Comparison of ENCODE assay signal across 8 cellular contexts in genomic region chr20:35699914-35700624, GRCh38. TPM values are rescaled to one million over a fixed set of nuclear protein-coding genes. Genes with fewer than 3 reads are reported as not detected.
DNase-seq lines count a peak whose midpoint lies in the region; ATAC-seq, FAIRE-seq and TF ChIP-seq lines count a peak whose summit lies in the region.

No MANE protein-coding gene starts in this region.

- H3K27me3 ChIP-seq in esophagus squamous epithelium (no peaks in the 10 kb centered on the region), psoas muscle (ENCODE audit: insufficient read depth in 3 of 3, low read length in 2 of 3) (no peaks in the 10 kb centered on the region)

- intact Hi-C loops in esophagus squamous epithelium (cut with DNase I) = no loop called here
- intact Hi-C loops in psoas muscle (cut with DNase I) = loop anchor here (5.0 to 10.0 kb wide), 2 partner anchors 37 to 95 kb away; no protein-coding TSS in a partner anchor

- TF ChIP-seq CTCF in GM12864 (IDR thresholded peaks at IDR 0.05; ENCODE audit: low read depth, low read length, missing control alignments) = no peak
- TF ChIP-seq CTCF in esophagus squamous epithelium (IDR thresholded peaks at IDR 0.05) = no peak
- TF ChIP-seq CTCF in psoas muscle (IDR thresholded peaks at IDR 0.05) = no peak

- H3K9me3 ChIP-seq in SK-N-MC (ENCODE audit: low read depth, low read length) = no peaks in the 10 kb centered on the region
- H3K9me3 ChIP-seq in esophagus squamous epithelium = no peaks in the 10 kb centered on the region
- H3K9me3 ChIP-seq in psoas muscle = no peaks in the 10 kb centered on the region

- H3K27ac ChIP-seq in SK-N-MC = peak overlapping the region; percentile 82
- H3K27ac ChIP-seq in esophagus squamous epithelium = peak overlapping the region; percentile 89 to 98 (median 96)
- peak overlapping the region; percentile 95 for H3K27ac ChIP-seq in psoas muscle

- no peak for DNase-seq in GM12864 (ENCODE audit: low read depth)
- no peak for DNase-seq in SK-N-MC (ENCODE audit: low read depth, low spot score)
- DNase-seq in esophagus squamous epithelium (lab: John Stamatoyannopoulos, UW) = no peak
- DNase-seq in psoas muscle = no peak
- no peak for DNase-seq in NCI-H446 (lab: John Stamatoyannopoulos, UW)
- DNase-seq in urothelium cell line (ENCODE audit: low spot score) = no peak

- H3K36me3 ChIP-seq in SK-N-MC (ENCODE audit: insufficient read depth, low read length) = peaks cover 39% of the 10 kb centered on the region
- H3K36me3 ChIP-seq in esophagus squamous epithelium = peaks cover 14 to 64% (median 23%) of the 10 kb centered on the region in 3 donors
- H3K36me3 ChIP-seq in psoas muscle (ENCODE audit: insufficient read depth in 1 of 2, low read depth in 1 of 2) = peaks cover 6 to 65% of the 10 kb centered on the region in 2 donors

- peak overlapping the region; percentile 71 for H3K4me3 ChIP-seq in GM12864 (ENCODE audit: low read depth, low read length)
- peak overlapping the region; percentile 97 for H3K4me3 ChIP-seq in SK-N-MC
- H3K4me3 ChIP-seq in esophagus squamous epithelium = peak overlapping the region; percentile 62 to 97 (median 90)
- peak overlapping the region; percentile 94 for H3K4me3 ChIP-seq in psoas muscle

- ATAC-seq in psoas muscle (peak in 1 of 4 donors; percentile 0), HG02588 (IDR thresholded peaks at IDR 0.05; ENCODE audit: unreplicated experiment) (no peak), GM18909 (IDR thresholded peaks at IDR 0.05; ENCODE audit: poor library complexity, unreplicated experiment) (no peak)

- peak overlapping the region; percentile 96 for H3K9ac ChIP-seq in SK-N-MC (ENCODE audit: insufficient read length)

- peaks cover 14 to 42% (median 21%) of the 10 kb centered on the region in 3 donors for H3K4me1 ChIP-seq in esophagus squamous epithelium
- peaks cover 37% of the 10 kb centered on the region for H3K4me1 ChIP-seq in psoas muscle

- FAIRE-seq in urothelium cell line (lab: Jason Lieb, UNC) = no peak

- 15 to 17% methylated on average over 7 of the region's 7 CpGs for WGBS in esophagus squamous epithelium, 2 donors
- WGBS in psoas muscle, 3 donors = 16% methylated on average over 7 of the region's 7 CpGs

- TF ChIP-seq POLR2A in esophagus squamous epithelium (IDR thresholded peaks at IDR 0.05) = no peak

RNA-seq across cellular contexts. Expression of gene ROMO1, which starts 0.9 kb away (rescaled TPM):
- 100 to 1,000 TPM; 178 to 290 (median 228) TPM for total RNA-seq in esophagus squamous epithelium
- total RNA-seq in psoas muscle = 100 to 1,000 TPM; 133 to 172 (median 143) TPM
- polyA plus RNA-seq in psoas muscle = 100 to 1,000 TPM; 253 to 379 (median 323) TPM

RNA-seq across cellular contexts. Expression of gene NFS1, which starts 0.9 kb away (rescaled TPM):
- 10 to 100 TPM; 16.4 to 39.9 (median 24.2) TPM for total RNA-seq in esophagus squamous epithelium
- total RNA-seq in psoas muscle = 10 to 100 TPM; 23.6 to 45.0 (median 40.3) TPM
- polyA plus RNA-seq in psoas muscle = 10 to 100 TPM; 19.8 to 35.2 (median 26.1) TPM

RNA-seq across cellular contexts. Expression of gene CPNE1, which starts 35.4 kb away (rescaled TPM):
- total RNA-seq in esophagus squamous epithelium (10 to 100 TPM; 47.3 to 98.2 (median 75.9) TPM), psoas muscle (10 to 100 TPM; 55.9 to 75.4 (median 67.1) TPM)
- 10 to 100 TPM; 59.5 to 62.1 (median 61.6) TPM for polyA plus RNA-seq in psoas muscle

RNA-seq across cellular contexts. Expression of gene RBM12, which starts 35.4 kb away (rescaled TPM):
- total RNA-seq in esophagus squamous epithelium (10 to 100 TPM; 14.2 to 35.5 (median 30.0) TPM), psoas muscle (10 to 100 TPM; 20.8 to 61.5 (median 45.5) TPM)
- 10 to 100 TPM in 1 of 3 donors, 1 to 10 TPM in 2; 5.3 to 22.5 (median 8.8) TPM for polyA plus RNA-seq in psoas muscle

RNA-seq across cellular contexts. Expression of gene RBM39, which starts 42.0 kb away (rescaled TPM):
- total RNA-seq in esophagus squamous epithelium (100 to 1,000 TPM; 149 to 326 (median 182) TPM), psoas muscle (100 to 1,000 TPM in 3 of 4 donors, 10 to 100 TPM in 1; 93.0 to 171 (median 139) TPM)
- polyA plus RNA-seq in psoas muscle = 100 to 1,000 TPM; 115 to 151 (median 123) TPM
